In the genomic region with DNA sequence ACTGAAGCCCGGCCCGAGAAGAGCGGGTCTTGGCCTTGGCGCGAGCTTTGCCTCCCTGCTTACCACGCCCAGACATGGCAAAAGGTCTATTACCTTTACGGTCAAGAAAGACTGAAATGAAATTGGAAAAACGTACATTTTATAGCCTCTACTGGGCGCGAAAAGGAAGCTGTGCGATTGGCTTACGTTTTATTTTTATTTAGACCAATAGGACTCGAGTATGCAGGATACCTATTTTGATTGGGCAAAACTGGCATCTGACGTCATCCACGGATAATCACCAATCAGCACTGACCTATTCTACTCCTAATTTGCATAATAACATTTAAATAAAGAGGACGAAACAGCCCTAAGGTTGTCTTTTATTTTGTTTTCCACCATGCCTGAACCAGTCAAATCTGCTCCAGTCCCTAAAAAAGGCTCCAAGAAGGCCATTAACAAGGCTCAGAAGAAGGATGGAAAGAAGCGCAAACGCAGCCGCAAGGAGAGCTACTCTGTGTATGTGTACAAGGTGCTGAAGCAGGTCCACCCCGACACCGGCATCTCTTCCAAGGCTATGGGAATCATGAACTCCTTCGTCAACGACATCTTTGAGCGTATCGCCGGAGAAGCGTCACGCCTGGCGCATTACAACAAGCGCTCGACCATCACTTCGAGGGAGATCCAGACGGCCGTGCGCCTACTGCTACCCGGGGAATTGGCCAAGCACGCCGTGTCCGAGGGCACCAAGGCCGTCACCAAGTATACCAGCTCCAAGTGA, we compare ENCODE assay signal across 8 cellular contexts.
DNase-seq lines count a peak whose midpoint lies in the region; ATAC-seq, FAIRE-seq and TF ChIP-seq lines count a peak whose summit lies in the region.

No MANE protein-coding gene starts in this region.

- no peak for TF ChIP-seq EP300 in GM12878 (IDR thresholded peaks at IDR 0.05; ENCODE audit: borderline replicate concordance in 1 of 2, control insufficient read depth in 1 of 2, low read depth in 2 of 2, low read length in 2 of 2)
- TF ChIP-seq EP300 in sigmoid colon (IDR thresholded peaks at IDR 0.05): no peak

- intact Hi-C loops in GM12878 (cut with micrococcal nuclease; ENCODE audit: unreplicated experiment) (loop anchor here (2.0 to 10.0 kb wide), 7 partner anchors 78 to 1788 kb away; a partner anchor contains a TSS), sigmoid colon (cut with DNase I) (no loop called here)

- H2AFZ ChIP-seq in GM12878 (ENCODE audit: control insufficient read depth, low read depth, low read length): peak overlapping the region; percentile 57

- H3K27me3 Mint-ChIP-seq in T-cell: no peaks in the 10 kb centered on the region

- H4K20me1 ChIP-seq in GM12878 (ENCODE audit: control insufficient read depth, insufficient read depth): no peaks in the 10 kb centered on the region

- H3K27ac ChIP-seq in GM12878 (ENCODE audit: control insufficient read depth, insufficient read depth): peak overlapping the region; percentile 97
- no peak overlapping the region for H3K27ac ChIP-seq in iPS DF 6.9 (ENCODE audit: low read length)
- H3K27ac ChIP-seq in sigmoid colon: peak overlapping the region in 1 of 4 donors; percentile 33

- FAIRE-seq in GM12878 (lab: Jason Lieb, UNC): no peak

- peaks cover 17% of the 10 kb centered on the region for H3K79me2 ChIP-seq in GM12878 (ENCODE audit: control insufficient read depth, insufficient read depth, low read length)

- WGBS in GM12878 (ENCODE audit: insufficient coverage, insufficient replicate concordance, low lambda C conversion rate, missing lambda C conversion rate): 1% methylated on average over 40 of the region's 40 CpGs
- WGBS in iPS DF 6.9 (ENCODE audit: insufficient coverage, insufficient read length): no CpG with 5 or more reads among the region's 40 CpGs
- WGBS in sigmoid colon, 2 donors: 5 to 23% methylated on average over 40 of the region's 40 CpGs

- in situ Hi-C loops in GM12878 (cut with MboI): loop anchor here (5.0 kb wide), 1 partner anchor 1783 kb away; a partner anchor contains a TSS

- TF ChIP-seq RAD21 in GM12878 (IDR thresholded peaks at IDR 0.05; ENCODE audit: insufficient read depth, low read depth, low read length): no peak

- peak; percentile 95 for DNase-seq in EH (ENCODE audit: low read depth)
- peak; percentile 92 to 96 for DNase-seq in Kasumi-1 (lab: John Stamatoyannopoulos, UW)
- peak in 32 of 34 experiments; percentile 51 to 81 (median 74) for DNase-seq in T-cell
- peak; percentile 97 for DNase-seq in GM12878 (ENCODE audit: low read depth, low spot score)
- no peak for DNase-seq in iPS DF 6.9 (ENCODE audit: low read depth, low spot score)
- DNase-seq in sigmoid colon: peak; percentile 86
- no peak for DNase-seq in NCI-H345 treated with DMSO at 0.1 percent for 48 hours (lab: John Stamatoyannopoulos, UW; ENCODE audit: unreplicated experiment)

- no peaks in the 10 kb centered on the region for H3K36me3 ChIP-seq in GM12878 (ENCODE audit: control insufficient read depth in 2 of 2, insufficient read depth in 2 of 2, low read length in 1 of 2)
- H3K36me3 ChIP-seq in iPS DF 6.9 (ENCODE audit: control insufficient read depth, insufficient read depth, low read length): no peaks in the 10 kb centered on the region
- no peaks in the 10 kb centered on the region for H3K36me3 ChIP-seq in sigmoid colon

- peak overlapping the region; percentile 88 for H3K9ac ChIP-seq in GM12878 (ENCODE audit: control insufficient read depth, insufficient read depth, low read length)

- RAD21 ChIA-PET in GM12878 (lab: Charles Lee; ENCODE audit: unreplicated experiment): interaction anchor here (1.3 kb wide), 1 partner anchor 79 kb away, joined by 4 read pairs; a partner anchor contains a TSS

- H3K36me3 Mint-ChIP-seq in T-cell: no peaks in the 10 kb centered on the region

- TF ChIP-seq CTCF in GM12878 (IDR thresholded peaks at IDR 0.05 in 2 of 3, conservative IDR thresholded peaks at IDR 0.05 in 1 of 3; ENCODE audit: control insufficient read depth in 2 of 3, extremely low read depth in 1 of 3, insufficient read depth in 1 of 3, low read depth in 3 of 3, low read length in 3 of 3) (no peak), sigmoid colon (IDR thresholded peaks at IDR 0.05) (no peak)

- H3K9me3 Mint-ChIP-seq in T-cell: no peaks in the 10 kb centered on the region

- H3K27me3 ChIP-seq in GM12878 (replicated peaks in 1 of 2; ENCODE audit: control insufficient read depth in 2 of 2, insufficient read depth in 2 of 2, low read length in 1 of 2) (no peaks in the 10 kb centered on the region), iPS DF 6.9 (ENCODE audit: control insufficient read depth, insufficient read depth, low read length) (no peaks in the 10 kb centered on the region), sigmoid colon (peaks cover 9 to 81% (median 61%) of the 10 kb centered on the region in 3 donors)

- H3K9me3 ChIP-seq in GM12878 (replicated peaks; ENCODE audit: control insufficient read depth, insufficient read depth, low read length) (no peaks in the 10 kb centered on the region), iPS DF 6.9 (ENCODE audit: control insufficient read depth, insufficient read depth, low read length) (no peaks in the 10 kb centered on the region), sigmoid colon (no peaks in the 10 kb centered on the region)

- peak overlapping the region; percentile 93 for H3K4me2 ChIP-seq in GM12878 (ENCODE audit: control insufficient read depth, insufficient read depth)

- peak overlapping the region; percentile 79 to 83 (median 82) for H3K4me3 Mint-ChIP-seq in T-cell

- SMC1A ChIA-PET in GM12878 (lab: Charles Lee; ENCODE audit: uncharacterized antibody, unreplicated experiment): interaction anchor here (0.6 to 1.9 kb wide), 3 partner anchors 8 to 639 kb away, joined by 3 to 6 read pairs (median 4); a partner anchor contains a TSS

- peaks cover 25 to 37% (median 34%) of the 10 kb centered on the region in 3 donors for H3K4me1 Mint-ChIP-seq in T-cell

- ATAC-seq in GM21737 (IDR thresholded peaks at IDR 0.05; ENCODE audit: unreplicated experiment): peak; percentile 45
- peak; percentile 77 to 81 (median 78) for ATAC-seq in T-cell (replicated peaks in 1 of 4)
- ATAC-seq in GM12878: peak; percentile 62

- H3K4me3 ChIP-seq in GM12878 (peak overlapping the region; percentile 56), iPS DF 6.9 (ENCODE audit: low read length) (peak overlapping the region; percentile 43; the same call in 1 of the 2 replicates), sigmoid colon (peak overlapping the region; percentile 13 to 40 (median 28))

- peak; percentile 85 for TF ChIP-seq POLR2A in GM12878 (IDR thresholded peaks at IDR 0.05; ENCODE audit: low read depth, low read length)
- TF ChIP-seq POLR2A in sigmoid colon (IDR thresholded peaks at IDR 0.05): peak in 1 of 2 donors; percentile 40

- POLR2A ChIA-PET in T-cell (lab: Charles Lee): interaction anchor here (0.6 to 2.4 kb wide), 13 partner anchors 9 to 1771 kb away, joined by 3 to 35 read pairs (median 7); a partner anchor contains a TSS
- POLR2A ChIA-PET in GM12878 (lab: Charles Lee): interaction anchor here (0.6 to 10.0 kb wide), 8 partner anchors 9 to 326 kb away, joined by 3 to 119 read pairs (median 4); a partner anchor contains a TSS

- H3K27ac Mint-ChIP-seq in T-cell: peak overlapping the region; percentile 84 to 90

- TSS peak; percentile 98 for BruUV-seq in GM12878 (replicated peaks; lab: Mats Ljungman, UMichigan)

- CTCF ChIA-PET in T-cell (lab: Charles Lee): interaction anchor here (0.6 to 1.6 kb wide), 8 partner anchors 10 to 1789 kb away, joined by 3 to 10 read pairs (median 4); a partner anchor contains a TSS
- CTCF ChIA-PET in GM12878 (lab: Yijun Ruan, JAX): interaction anchor here (0.6 to 6.0 kb wide), 2 partner anchors 80 to 1540 kb away, joined by 3 to 61 read pairs; a partner anchor contains a TSS

- H3K4me1 ChIP-seq in GM12878 (ENCODE audit: control insufficient read depth, insufficient read depth, low read length) (peaks cover 19% of the 10 kb centered on the region), iPS DF 6.9 (ENCODE audit: control insufficient read depth, insufficient read depth, low read length) (no peaks in the 10 kb centered on the region), sigmoid colon (peaks cover 0 to 10% (median 4%) of the 10 kb centered on the region in 4 donors)

TF ChIP-seq in GM12878, 131 proteins besides CTCF, POLR2A, EP300 and RAD21 (continues in another document):
- TF ChIP-seq EED (IDR thresholded peaks at IDR 0.05; ENCODE audit: low read depth) (no peak), SMAD5 (IDR thresholded peaks at IDR 0.05; ENCODE audit: low read depth) (peak; percentile 88), NBN (IDR thresholded peaks at IDR 0.05) (0 out of 2 replicates have a peak, but pooled peaks have one; percentile 18), SMC3 (IDR thresholded peaks at IDR 0.05; ENCODE audit: borderline replicate concordance, low read length) (no peak), LARP7 (IDR thresholded peaks at IDR 0.05) (peak; percentile 65), IRF3 (IDR thresholded peaks at IDR 0.05) (peak; percentile 69; the same call in 1 of the 2 replicates), FOXM1 (IDR thresholded peaks at IDR 0.05; ENCODE audit: low read depth, low read length) (0 out of 2 replicates have a peak, but pooled peaks have one; percentile 55), ESRRA (IDR thresholded peaks at IDR 0.05; ENCODE audit: low read length) (no peak), PML (IDR thresholded peaks at IDR 0.05; ENCODE audit: low read length) (peak; percentile 83), RAD51 (IDR thresholded peaks at IDR 0.05) (no peak)
- TF ChIP-seq, protein P1, sequence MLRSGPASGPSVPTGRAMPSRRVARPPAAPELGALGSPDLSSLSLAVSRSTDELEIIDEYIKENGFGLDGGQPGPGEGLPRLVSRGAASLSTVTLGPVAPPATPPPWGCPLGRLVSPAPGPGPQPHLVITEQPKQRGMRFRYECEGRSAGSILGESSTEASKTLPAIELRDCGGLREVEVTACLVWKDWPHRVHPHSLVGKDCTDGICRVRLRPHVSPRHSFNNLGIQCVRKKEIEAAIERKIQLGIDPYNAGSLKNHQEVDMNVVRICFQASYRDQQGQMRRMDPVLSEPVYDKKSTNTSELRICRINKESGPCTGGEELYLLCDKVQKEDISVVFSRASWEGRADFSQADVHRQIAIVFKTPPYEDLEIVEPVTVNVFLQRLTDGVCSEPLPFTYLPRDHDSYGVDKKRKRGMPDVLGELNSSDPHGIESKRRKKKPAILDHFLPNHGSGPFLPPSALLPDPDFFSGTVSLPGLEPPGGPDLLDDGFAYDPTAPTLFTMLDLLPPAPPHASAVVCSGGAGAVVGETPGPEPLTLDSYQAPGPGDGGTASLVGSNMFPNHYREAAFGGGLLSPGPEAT (IDR thresholded peaks at IDR 0.05; ENCODE audit: low read depth): peak; percentile 23; the same call in 1 of the 2 replicates

Comparison
In these comparisons a context has a peak if more than half of its experiments do, and no peak if none do; other contexts are left out.
1. DNase-seq: peak in EH (single experiment), Kasumi-1 (2 of 2), T-cell (32 of 34), GM12878 (single experiment) and sigmoid colon (single experiment); none in iPS DF 6.9 (single experiment) and NCI-H345 treated with DMSO at 0.1 percent for 48 hours (single experiment).
2. Peak in every context shown above with its lines, with median percentiles within 50 percentile points of each other: ATAC-seq and H3K4me3 ChIP-seq.